Comparison of ENCODE assay signal across 14 cellular contexts in the genomic region with DNA sequence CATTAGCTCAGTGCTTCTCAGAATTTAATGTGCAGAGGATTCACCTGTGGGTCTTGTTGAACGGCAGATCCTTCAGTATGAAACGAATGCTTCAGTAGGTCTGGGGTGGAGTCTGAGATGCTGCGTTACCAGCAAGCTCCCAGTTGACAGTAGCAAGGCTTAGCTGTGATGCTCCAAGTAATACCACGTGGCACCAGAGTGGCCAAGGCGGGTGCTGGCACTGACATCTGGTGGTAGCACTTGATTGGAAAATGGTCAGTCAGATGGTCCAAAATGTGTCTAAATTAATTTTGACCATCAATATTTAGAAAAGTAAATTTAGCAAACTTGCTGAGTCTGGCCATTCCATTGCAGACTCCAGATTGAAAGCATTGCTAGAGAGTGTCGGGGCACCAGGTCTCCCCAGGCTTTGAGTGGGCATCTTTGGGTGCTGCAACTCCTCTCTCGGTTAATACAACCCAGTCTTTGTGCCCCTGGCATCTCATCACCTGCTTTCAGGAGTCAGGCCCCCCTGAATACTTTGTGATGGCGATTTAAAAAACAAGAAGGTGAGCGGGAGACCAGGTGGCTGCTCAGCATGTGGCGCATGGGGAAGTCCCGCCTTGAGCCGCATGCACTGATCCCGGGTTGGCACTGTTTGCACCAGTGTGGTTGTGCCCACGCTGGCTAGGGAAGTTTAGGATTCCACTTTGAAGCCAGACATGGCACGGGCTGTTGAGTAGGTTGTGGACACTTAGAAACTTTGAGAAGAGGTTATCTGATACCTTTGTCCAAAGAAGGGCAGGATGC.
DNase-seq lines count a peak whose midpoint lies in the region; ATAC-seq and TF ChIP-seq lines count a peak whose summit lies in the region.
"Had no signal": no experiment of that assay in that cellular context is flagged by ENCODE, and none has a peak within 500 bp of the region (broad histone marks: within the 10 kb centered on the region; RNA-seq: fewer than 3 reads in every experiment).

No MANE protein-coding gene starts in this region.

- TF ChIP-seq POLR2A in heart left ventricle (IDR thresholded peaks at IDR 0.05), result no peak

- H3K36me3 ChIP-seq in heart left ventricle, result peaks cover 0 to 6% (median 0%) of the 10 kb centered on the region in 9 donors
- H3K36me3 ChIP-seq: prostate gland, upper lobe of left lung had no signal

- ATAC-seq in heart left ventricle (peak in 3 of 4 donors; percentile 57 to 67 (median 67)), Right ventricle myocardium superior (ENCODE audit: poor library complexity) (no peak), foreskin keratinocyte (no peak), GM19463 (IDR thresholded peaks at IDR 0.05; ENCODE audit: unreplicated experiment) (no peak), HG03039 (IDR thresholded peaks at IDR 0.05; ENCODE audit: unreplicated experiment) (no peak)
- ATAC-seq in activated T-cell treated with anti-CD3 and anti-CD28 coated beads, Interleukin-2, amount 50 U/mL, for 4 hours, result no peak
- ATAC-seq: activated T-cell treated with anti-CD3 and anti-CD28 coated beads, Interleukin-2, amount 50 U/mL, for 72 hours had no signal

- H3K4me1 ChIP-seq in heart left ventricle, result peaks cover 0 to 10% (median 0%) of the 10 kb centered on the region in 12 donors
- H3K4me1 ChIP-seq in foreskin keratinocyte, result no peaks in the 10 kb centered on the region
- H3K4me1 ChIP-seq: prostate gland, upper lobe of left lung had no signal

- H3K4me1 Mint-ChIP-seq in type B pancreatic cell (ENCODE audit: unreplicated experiment), result no peaks in the 10 kb centered on the region
- H3K4me1 Mint-ChIP-seq in activated T-cell treated with anti-CD3 and anti-CD28 coated beads, Interleukin-2, amount 50 U/mL, for 4 hours (ENCODE audit: low read depth), result no peaks in the 10 kb centered on the region

- H3K9me3 ChIP-seq in heart left ventricle, result no peaks in the 10 kb centered on the region
- H3K9me3 ChIP-seq: prostate gland, upper lobe of left lung had no signal

- DNase-seq in heart left ventricle (no peak), Right ventricle myocardium superior (no peak), OCI-M1 (lab: John Stamatoyannopoulos, UW) (peak; percentile 12), foreskin keratinocyte (no peak), type B pancreatic cell (ENCODE audit: extremely low spot score, unreplicated experiment) (no peak)
- no peak for DNase-seq in activated T-cell treated with anti-CD3 and anti-CD28 coated beads, Interleukin-2, amount 50 U/mL, for 4 hours
- DNase-seq: activated T-cell treated with anti-CD3 and anti-CD28 coated beads, Interleukin-2, amount 50 U/mL, for 72 hours; KBM-7; NK-92 treated with Interleukin-12 subunit alpha and Interleukin-12 subunit beta, amount 100 ng/mL, for 24 hours had no signal

- WGBS in heart left ventricle, 4 donors, result 85 to 88% (median 86%) methylated on average over 15 of the region's 15 CpGs

- TF ChIP-seq CTCF in heart left ventricle (IDR thresholded peaks at IDR 0.05), result peak in 7 of 12 donors; percentile 8 to 48 (median 20)
- peak; percentile 46 for TF ChIP-seq CTCF in foreskin keratinocyte (conservative IDR thresholded peaks at IDR 0.05)
- TF ChIP-seq CTCF in type B pancreatic cell (conservative IDR thresholded peaks at IDR 0.05), result peak; percentile 17

- no peak overlapping the region for H3K27ac Mint-ChIP-seq in type B pancreatic cell
- H3K27ac Mint-ChIP-seq: CD14-positive monocyte had no signal

- intact Hi-C loops in heart left ventricle (cut with DNase I), result loop anchor here in 4 of 10 donors (5.0 to 10.0 kb wide), 4 partner anchors 182 to 338 kb away; a partner anchor contains a TSS
- intact Hi-C loops in Right ventricle myocardium superior (cut with DNase I), result no loop called here

- H3K9me3 Mint-ChIP-seq in type B pancreatic cell, result no peaks in the 10 kb centered on the region
- no peaks in the 10 kb centered on the region for H3K9me3 Mint-ChIP-seq in activated T-cell treated with anti-CD3 and anti-CD28 coated beads, Interleukin-2, amount 50 U/mL, for 4 hours
- H3K9me3 Mint-ChIP-seq: activated T-cell treated with anti-CD3 and anti-CD28 coated beads, Interleukin-2, amount 50 U/mL, for 72 hours had no signal

- no peak overlapping the region for H3K4me3 ChIP-seq in heart left ventricle
- H3K4me3 ChIP-seq: prostate gland, upper lobe of left lung had no signal

- H3K36me3 Mint-ChIP-seq in type B pancreatic cell, result no peaks in the 10 kb centered on the region
- H3K36me3 Mint-ChIP-seq in activated T-cell treated with anti-CD3 and anti-CD28 coated beads, Interleukin-2, amount 50 U/mL, for 4 hours (ENCODE audit: insufficient read depth), result peaks cover 6% of the 10 kb centered on the region

- H3K27ac ChIP-seq in heart left ventricle (no peak overlapping the region), foreskin keratinocyte (no peak overlapping the region)
- H3K27ac ChIP-seq: prostate gland, upper lobe of left lung had no signal

- H3K27me3 ChIP-seq in heart left ventricle (no peaks in the 10 kb centered on the region), foreskin keratinocyte (no peaks in the 10 kb centered on the region)
- H3K27me3 ChIP-seq: upper lobe of left lung had no signal

- H3K4me3 Mint-ChIP-seq in type B pancreatic cell, result no peak overlapping the region
- no peak overlapping the region for H3K4me3 Mint-ChIP-seq in activated T-cell treated with anti-CD3 and anti-CD28 coated beads, Interleukin-2, amount 50 U/mL, for 4 hours
- H3K4me3 Mint-ChIP-seq: activated T-cell treated with anti-CD3 and anti-CD28 coated beads, Interleukin-2, amount 50 U/mL, for 72 hours; CD14-positive monocyte had no signal

- no peaks in the 10 kb centered on the region for H3K27me3 Mint-ChIP-seq in type B pancreatic cell
- H3K27me3 Mint-ChIP-seq in activated T-cell treated with anti-CD3 and anti-CD28 coated beads, Interleukin-2, amount 50 U/mL, for 4 hours (ENCODE audit: low read depth), result no peaks in the 10 kb centered on the region

Comparison
In these comparisons a context has a peak if more than half of its experiments do, and no peak if none do; other contexts are left out.
1. ATAC-seq: peak in heart left ventricle (3 of 4); none in Right ventricle myocardium superior (single experiment), foreskin keratinocyte (single experiment), GM19463 (single experiment), activated T-cell treated with anti-CD3 and anti-CD28 coated beads, Interleukin-2, amount 50 U/mL, for 4 hours (0 of 2) and HG03039 (single experiment).
2. Peak in every context shown above with its lines, with median percentiles within 50 percentile points of each other: CTCF ChIP-seq.